In genomic region chr9:136996361-136997281, GRCh38 we compare ENCODE assay signal across 7 cellular contexts. TPM values are rescaled to one million over a fixed set of nuclear protein-coding genes. Genes with fewer than 3 reads are reported as not detected.
DNase-seq lines count a peak whose midpoint lies in the region; ATAC-seq and TF ChIP-seq lines count a peak whose summit lies in the region.

Gene CLIC3, minus strand, starts transcription at chr9:136996568. Its CDS starts 25 bp downstream, at chr9:136996543.

- DNase-seq in HFFc6 (no peak), mammary epithelial cell (peak; percentile 32), nephron progenitor cell (peak; percentile 40), NCI-H1105 (lab: John Stamatoyannopoulos, UW) (no peak), GM19238 (ENCODE audit: insufficient read length, low spot score) (no peak)

- no peaks in the 10 kb centered on the region for H3K36me3 ChIP-seq in mammary epithelial cell (ENCODE audit: insufficient read depth, low read length)

- H3K9me3 Mint-ChIP-seq in HFFc6: no peaks in the 10 kb centered on the region; the same call in 1 of the 2 replicates
- H3K9me3 Mint-ChIP-seq in nephron progenitor cell: peaks cover under 1% of the 10 kb centered on the region

- peak; percentile 32 for ATAC-seq in SK-N-SH treated with all-trans-retinoic acid at 6 μM for 48 hours
- no peak for ATAC-seq in HG02678 (IDR thresholded peaks at IDR 0.05; ENCODE audit: unreplicated experiment)

- H3K27ac Mint-ChIP-seq in HFFc6 (peak within 1 kb of the TSS; percentile 36), nephron progenitor cell (no peak within 1 kb of the TSS)

- in situ Hi-C loops in mammary epithelial cell (cut with MboI; ENCODE audit: low sequenced_read_pairs in 2 of 2): no loop called here

- H3K27me3 ChIP-seq in mammary epithelial cell (ENCODE audit: insufficient read depth, low read length): no peaks in the 10 kb centered on the region

- CTCF ChIA-PET in mammary epithelial cell (lab: Charles Lee; ENCODE audit: low non-redundant PET): interaction anchor here (0.6 to 0.7 kb wide), 2 partner anchors 97 to 190 kb away, joined by 3 read pairs; no protein-coding TSS in a partner anchor

- peak within 1 kb of the TSS in 2 of 3 experiments; percentile 16 to 45 for H3K4me3 ChIP-seq in mammary epithelial cell (replicated peaks in 1 of 3; ENCODE audit: insufficient read depth in 1 of 3, low read depth in 2 of 3, low read length in 3 of 3)

- 8% methylated on average over 22 of the region's 34 CpGs for WGBS in mammary epithelial cell (ENCODE audit: low coverage, missing lambda C conversion rate)

- intact Hi-C loops in mammary epithelial cell (cut with micrococcal nuclease): loop anchor here (5.0 kb wide), 1 partner anchor 49 kb away; the partner anchor contains the start of gene C8G

- no TSS peak for BruUV-seq in mammary epithelial cell (replicated peaks; lab: Mats Ljungman, UMichigan)

- H3K9me3 ChIP-seq in mammary epithelial cell (replicated peaks; ENCODE audit: insufficient read depth, low read length): no peaks in the 10 kb centered on the region

- H3K4me1 Mint-ChIP-seq in HFFc6 (ENCODE audit: low read depth): peaks cover 32% of the 10 kb centered on the region
- H3K4me1 Mint-ChIP-seq in nephron progenitor cell: peaks cover 25% of the 10 kb centered on the region

- H3K4me3 Mint-ChIP-seq in HFFc6 (peak within 1 kb of the TSS; percentile 46), nephron progenitor cell (no peak within 1 kb of the TSS)

- dilution Hi-C loops in mammary epithelial cell (cut with HindIII; ENCODE audit: low sequenced_read_pairs): no loop called here

- H3K36me3 Mint-ChIP-seq in HFFc6 (ENCODE audit: low read depth) (no peaks in the 10 kb centered on the region), nephron progenitor cell (ENCODE audit: low read depth) (no peaks in the 10 kb centered on the region)

- H3K9ac ChIP-seq in mammary epithelial cell (ENCODE audit: insufficient read depth, low read length): no peak within 1 kb of the TSS

- no peak for TF ChIP-seq CTCF in HFFc6 (IDR thresholded peaks at IDR 0.05)
- no peak for TF ChIP-seq CTCF in mammary epithelial cell (conservative IDR thresholded peaks at IDR 0.05 in 1 of 2, IDR thresholded peaks at IDR 0.05 in 1 of 2; ENCODE audit: extremely low read depth in 1 of 2, insufficient read depth in 1 of 2, low read depth in 1 of 2, low read length in 2 of 2)
- no peak for TF ChIP-seq CTCF in nephron progenitor cell (IDR thresholded peaks at IDR 0.05)

- H3K27ac ChIP-seq in mammary epithelial cell (ENCODE audit: insufficient read depth, low read depth, low read length): no peak within 1 kb of the TSS

- no peaks in the 10 kb centered on the region for H4K20me1 ChIP-seq in mammary epithelial cell (ENCODE audit: insufficient read depth, low read length)

- no peaks in the 10 kb centered on the region; the same call in 1 of the 2 replicates for H3K27me3 Mint-ChIP-seq in HFFc6 (ENCODE audit: insufficient read depth)
- peaks cover 23% of the 10 kb centered on the region for H3K27me3 Mint-ChIP-seq in nephron progenitor cell (ENCODE audit: low read depth, poor library complexity)

- peaks cover 38% of the 10 kb centered on the region for H3K4me1 ChIP-seq in mammary epithelial cell (ENCODE audit: insufficient read depth, low read length)

- peak within 1 kb of the TSS; percentile 83 for H3K4me2 ChIP-seq in mammary epithelial cell (ENCODE audit: insufficient read depth, low read depth, low read length)

- peak within 1 kb of the TSS; percentile 25 for H2AFZ ChIP-seq in mammary epithelial cell (ENCODE audit: low read depth, low read length)

- peaks cover 12% of the 10 kb centered on the region for H3K79me2 ChIP-seq in mammary epithelial cell (ENCODE audit: insufficient read depth, low read length)

TF ChIP-seq in SK-N-SH treated with all-trans-retinoic acid at 6 μM for 48 hours, 23 proteins besides CTCF, POLR2A, EP300 and RAD21:
- TF ChIP-seq TSHZ2 (CRISPR knock-in tag; IDR thresholded peaks at IDR 0.05): no peak
- no peak for TF ChIP-seq GLIS3 (CRISPR knock-in tag; IDR thresholded peaks at IDR 0.05)
- TF ChIP-seq TOX (CRISPR knock-in tag; IDR thresholded peaks at IDR 0.05; ENCODE audit: borderline replicate concordance): no peak
- TF ChIP-seq ZFP3 (CRISPR knock-in tag; IDR thresholded peaks at IDR 0.05): no peak
TF ChIP-seq in SK-N-SH treated with all-trans-retinoic acid at 6 μM for 48 hours: peak in this region for 0.

RNA-seq across cellular contexts. Expression of gene CLIC3, which starts in this region (rescaled TPM):
- 10 to 100 TPM in 2 of 6 experiments, 1 to 10 TPM in 4; 2.7 to 14.6 (median 4.0) TPM for total RNA-seq in HFFc6 (2021; fragmentation: NEBNext Ultra II Directional; extraction: Animal tissue kit (Norgen Biotek cat#: 25700))
- 10 to 100 TPM in 1 of 2 donors, 1 to 10 TPM in 1; 9.5 to 27.0 TPM for total RNA-seq in mammary epithelial cell
- 9.4 TPM for polyA plus RNA-seq in mammary epithelial cell
- 1.1 TPM for polyA minus RNA-seq in mammary epithelial cell

Comparison
In these comparisons a context has a peak if more than half of its experiments do, and no peak if none do; other contexts are left out.
1. DNase-seq: peak in mammary epithelial cell (single experiment) and nephron progenitor cell (single experiment); none in HFFc6 (single experiment), NCI-H1105 (single experiment) and GM19238 (single experiment).